Comparison of ENCODE assay signal across 23 cellular contexts in genomic region chr4:88244056-88244455, GRCh38.
"Had no signal": no experiment of that assay in that cellular context is flagged by ENCODE, and none has a peak within 500 bp of the region (broad histone marks: within the 10 kb centered on the region; RNA-seq: fewer than 3 reads in every experiment).

No MANE protein-coding gene starts in this region.

- H3K9me3 ChIP-seq: ascending aorta, colonic mucosa, mucosa of descending colon, pancreas, prostate gland, right atrium auricular region, tibial nerve had no signal

- H3K27ac ChIP-seq: ascending aorta, cardiac muscle cell, colonic mucosa, pancreas, prostate gland, right atrium auricular region, tibial nerve had no signal

- H3K9me3 Mint-ChIP-seq: activated naive CD4-positive, alpha-beta T cell treated with anti-CD3 and anti-CD28 coated beads, Interleukin-2, amount 50 U/mL, for 72 hours; activated T-cell treated with anti-CD3 and anti-CD28 coated beads, Interleukin-2, amount 50 U/mL, for 72 hours; brain; naive B cell; stimulated activated naive B cell treated with anti-CD40 and anti-IgM and Interleukin-4, amounts not matched to agents 10 μg/mL and 1 μg/mL and 100 μg/mL, for 72 hours had no signal

- H3K36me3 Mint-ChIP-seq: activated naive CD4-positive, alpha-beta T cell treated with anti-CD3 and anti-CD28 coated beads, Interleukin-2, amount 50 U/mL, for 72 hours; brain; naive B cell; stimulated activated naive B cell treated with anti-CD40 and anti-IgM and Interleukin-4, amounts not matched to agents 10 μg/mL and 1 μg/mL and 100 μg/mL, for 72 hours had no signal

- H3K4me3 Mint-ChIP-seq: activated CD4-positive, alpha-beta T cell treated with anti-CD3 and anti-CD28 coated beads for 36 hours; brain had no signal

- H3K27ac Mint-ChIP-seq: activated CD4-positive, alpha-beta T cell treated with anti-CD3 and anti-CD28 coated beads for 36 hours; activated T-cell treated with anti-CD3 and anti-CD28 coated beads, Interleukin-2, amount 50 U/mL, for 72 hours; brain; stimulated activated naive B cell treated with anti-CD40 and anti-IgM and Interleukin-4, amounts not matched to agents 10 μg/mL and 1 μg/mL and 100 μg/mL, for 72 hours had no signal

- ATAC-seq: left cardiac atrium, left ventricle myocardium superior had no signal

- H3K27me3 Mint-ChIP-seq: activated CD4-positive, alpha-beta T cell treated with anti-CD3 and anti-CD28 coated beads for 36 hours; stimulated activated naive B cell treated with anti-CD40 and anti-IgM and Interleukin-4, amounts not matched to agents 10 μg/mL and 1 μg/mL and 100 μg/mL, for 72 hours had no signal

- H3K4me1 ChIP-seq: ascending aorta, colonic mucosa, pancreas, prostate gland, tibial nerve had no signal

- H3K4me3 ChIP-seq: ascending aorta, cardiac muscle cell, colonic mucosa, mucosa of descending colon, pancreas, prostate gland, right atrium auricular region, tibial nerve had no signal

- H3K27me3 ChIP-seq: ascending aorta, cardiac muscle cell, colonic mucosa, pancreas, right atrium auricular region, tibial nerve had no signal

- H3K36me3 ChIP-seq: ascending aorta, cardiac muscle cell, colonic mucosa, pancreas, prostate gland, right atrium auricular region, tibial nerve had no signal

- FAIRE-seq: endometrium, keratinocyte, pancreas had no signal

- DNase-seq: activated CD4-positive, alpha-beta T cell treated with anti-CD3 and anti-CD28 coated beads for 36 hours; activated T-cell treated with anti-CD3 and anti-CD28 coated beads for 4 hours; activated T-cell treated with anti-CD3 and anti-CD28 coated beads, Interleukin-2, amount 50 U/mL, for 72 hours; cerebellar nuclear complex; colonic mucosa; hippocampal formation; left cardiac atrium; left ventricle myocardium superior; mucosa of descending colon; nucleus accumbens; pancreas; stimulated activated CD4-positive, alpha-beta T cell treated with anti-CD3 and anti-CD28 coated beads, Interleukin-15, amount 100 ng/mL, for 24 hours; stimulated activated naive B cell treated with anti-CD40 and anti-IgM and Interleukin-4, amounts not matched to agents 10 μg/mL and 1 μg/mL and 100 μg/mL, for 72 hours had no signal

- H3K4me1 Mint-ChIP-seq: brain had no signal
